ENCODE assay signal across 9 cellular contexts in the genomic region with DNA sequence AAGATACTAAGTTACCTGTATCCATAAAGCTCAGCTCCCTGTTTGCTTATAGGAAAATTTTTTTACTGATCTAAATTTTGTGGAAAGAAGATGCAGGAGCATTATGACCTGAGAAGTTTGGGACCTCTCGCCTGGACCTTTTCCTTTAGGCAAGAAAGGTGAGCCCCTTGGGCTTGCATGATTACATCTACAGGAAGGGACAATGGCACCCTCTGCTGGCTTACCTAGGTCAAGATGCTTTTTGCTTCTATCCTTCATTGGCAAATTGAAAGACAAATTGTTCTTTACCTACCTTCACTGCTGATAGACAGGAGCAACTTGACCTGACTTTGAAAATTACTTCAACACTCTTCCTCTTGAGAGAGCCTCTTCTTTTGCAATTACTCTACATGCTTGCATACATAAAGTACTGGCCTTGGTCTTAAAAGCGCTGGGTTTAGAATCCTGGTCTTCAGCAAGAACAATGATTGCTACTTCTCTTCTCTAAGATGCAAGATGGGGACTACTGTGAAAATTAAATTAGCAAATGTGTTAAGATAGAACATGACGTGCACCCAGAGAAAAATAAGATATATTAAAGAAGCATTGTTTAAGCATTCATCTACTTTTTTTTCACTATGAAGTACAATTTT.
DNase-seq lines count a peak whose midpoint lies in the region; ATAC-seq and TF ChIP-seq lines count a peak whose summit lies in the region.
"Had no signal": no experiment of that assay in that cellular context is flagged by ENCODE, and none has a peak within 500 bp of the region (broad histone marks: within the 10 kb centered on the region; RNA-seq: fewer than 3 reads in every experiment).

No MANE protein-coding gene starts in this region.

- no peak overlapping the region for H3K14ac ChIP-seq in IMR-90 (replicated peaks; ENCODE audit: low read depth, low read length)

- no peak overlapping the region for H2AFZ ChIP-seq in IMR-90 (replicated peaks; ENCODE audit: low read length, poor library complexity)

- H3K27me3 ChIP-seq in IMR-90 (ENCODE audit: control insufficient read depth, insufficient read depth, low read length) = no peaks in the 10 kb centered on the region
- H3K27me3 ChIP-seq in left ventricle myocardium inferior (ENCODE audit: low read depth) = no peaks in the 10 kb centered on the region
- H3K27me3 ChIP-seq in tibial artery = no peaks in the 10 kb centered on the region

- intact Hi-C loops in IMR-90 (cut with micrococcal nuclease) = loop anchor here (1.0 kb wide), 2 partner anchors 46 to 456 kb away; no protein-coding TSS in a partner anchor
- intact Hi-C loops in left ventricle myocardium inferior (cut with micrococcal nuclease) = loop anchor here (10.0 kb wide), 1 partner anchor 462 kb away; no protein-coding TSS in a partner anchor
- intact Hi-C loops in tibial artery (cut with DNase I; ENCODE audit: low total_unique reads) = loop anchor here (10.0 kb wide), 1 partner anchor 462 kb away; no protein-coding TSS in a partner anchor

- no peak overlapping the region for H3K23ac ChIP-seq in IMR-90 (ENCODE audit: low read depth, low read length)

- in situ Hi-C loops in IMR-90 (cut with MboI; ENCODE audit: low sequenced_read_pairs) = loop anchor here (25.0 kb wide), 1 partner anchor 1051 kb away; no protein-coding TSS in a partner anchor

- no peak overlapping the region for H3K56ac ChIP-seq in IMR-90 (ENCODE audit: extremely low read depth, insufficient read depth, low read length)

- H3K27ac ChIP-seq in IMR-90 (ENCODE audit: insufficient read depth, low read length) (no peak overlapping the region), left ventricle myocardium inferior (replicated peaks) (no peak overlapping the region), tibial artery (no peak overlapping the region)

- H2BK15ac ChIP-seq in IMR-90 (ENCODE audit: low read depth, low read length) = no peak overlapping the region

- no peak overlapping the region for H3K4me3 ChIP-seq in IMR-90 (ENCODE audit: insufficient read depth, low read depth, low read length)
- no peak overlapping the region for H3K4me3 ChIP-seq in left ventricle myocardium inferior
- no peak overlapping the region for H3K4me3 ChIP-seq in tibial artery

- TF ChIP-seq CTCF in IMR-90 (conservative IDR thresholded peaks at IDR 0.05; ENCODE audit: low read depth, low read length) (peak; percentile 63), left ventricle myocardium inferior (IDR thresholded peaks at IDR 0.05; ENCODE audit: borderline replicate concordance) (peak; percentile 72), tibial artery (IDR thresholded peaks at IDR 0.05) (peak; percentile 45 to 69)

- no peaks in the 10 kb centered on the region for H4K20me1 ChIP-seq in IMR-90 (ENCODE audit: insufficient read depth, low read length)

- H3K18ac ChIP-seq in IMR-90 (ENCODE audit: low read depth, low read length) = no peak overlapping the region

- H3K4me2 ChIP-seq in IMR-90 (ENCODE audit: low read depth, low read length) = no peak overlapping the region

- POLR2A ChIA-PET in IMR-90 (lab: Charles Lee; ENCODE audit: unreplicated experiment) = no interaction called here

- peak; percentile 55 for TF ChIP-seq RAD21 in IMR-90 (IDR thresholded peaks at IDR 0.05; ENCODE audit: low read length)

- TF ChIP-seq POLR2A in IMR-90 (IDR thresholded peaks at IDR 0.05; ENCODE audit: low read depth, low read length) = no peak

- peaks cover 8% of the 10 kb centered on the region for H3K9me1 ChIP-seq in IMR-90 (ENCODE audit: insufficient read depth, low read length)

- no peak overlapping the region for H3K4ac ChIP-seq in IMR-90 (ENCODE audit: low read depth, low read length)

- ATAC-seq in IMR-90 (ENCODE audit: low read depth) (peak; percentile 68), SK-N-SH treated with all-trans-retinoic acid at 6 μM for 48 hours (peak; percentile 68)

- H2BK5ac ChIP-seq in IMR-90 (ENCODE audit: low read depth, low read length, poor library complexity, severe bottlenecking) = no peak overlapping the region

- DNase-seq in SIG-M5 treated with dmso at 0.1 percent for 504 hours (lab: John Stamatoyannopoulos, UW; ENCODE audit: unreplicated experiment) = peak; percentile 11
- no peak for DNase-seq in SIG-M5 (lab: John Stamatoyannopoulos, UW)
- peak; percentile 49 for DNase-seq in IMR-90
- no peak for DNase-seq in left ventricle myocardium inferior
- no peak for DNase-seq in tibial artery
- no peak for DNase-seq in NCI-H1694 (lab: John Stamatoyannopoulos, UW)
- no peak for DNase-seq in T-helper 9 cell
- DNase-seq: activated naive CD8-positive, alpha-beta T cell treated with anti-CD3 and anti-CD28 coated beads, Interleukin-2, amount 10 ng/mL, durations not matched to agents 7 days and 5 days had no signal

- H4K5ac ChIP-seq in IMR-90 (ENCODE audit: low read depth, low read length) = no peak overlapping the region

- H4K8ac ChIP-seq in IMR-90 (ENCODE audit: low read depth in 2 of 2, low read length in 2 of 2) = no peak overlapping the region

- BruUV-seq in IMR-90 (replicated peaks; lab: Mats Ljungman, UMichigan) = no TSS peak

- no peak overlapping the region for H2BK120ac ChIP-seq in IMR-90 (ENCODE audit: low read depth, low read length)

- no CpG with 5 or more reads among the region's 3 CpGs for WGBS in IMR-90 (ENCODE audit: extremely low coverage in 2 of 2, insufficient read length in 1 of 2), 2 experiments

- no peak overlapping the region for H4K91ac ChIP-seq in IMR-90 (ENCODE audit: insufficient read depth, low read depth, low read length)

- dilution Hi-C loops in IMR-90 (cut with HindIII; ENCODE audit: low sequenced_read_pairs, unreplicated experiment) = no loop called here

- H3K79me1 ChIP-seq in IMR-90 (ENCODE audit: low read depth in 1 of 2, low read length in 2 of 2) = no peaks in the 10 kb centered on the region

- CTCF ChIA-PET in IMR-90 (lab: Yijun Ruan, JAX) = interaction anchor here (0.7 to 1.2 kb wide), 3 partner anchors 24 to 48 kb away, joined by 3 to 8 read pairs (median 5); no protein-coding TSS in a partner anchor

- H3K36me3 ChIP-seq in IMR-90 (ENCODE audit: control insufficient read depth, insufficient read depth, low read length) (no peaks in the 10 kb centered on the region), left ventricle myocardium inferior (no peaks in the 10 kb centered on the region), tibial artery (no peaks in the 10 kb centered on the region)

- H2AK9ac ChIP-seq in IMR-90 (replicated peaks; ENCODE audit: low read depth, low read length, poor library complexity) = no peak overlapping the region

- H3K4me1 ChIP-seq in IMR-90 (ENCODE audit: control insufficient read depth, insufficient read depth, low read length) (peaks cover 2% of the 10 kb centered on the region), left ventricle myocardium inferior (peaks cover 14% of the 10 kb centered on the region), tibial artery (peaks cover 0 to 17% (median 13%) of the 10 kb centered on the region in 4 donors)

- no peak overlapping the region for H2BK20ac ChIP-seq in IMR-90 (ENCODE audit: low read depth, low read length)

- H3K9ac ChIP-seq in IMR-90 (ENCODE audit: low read depth, low read length) = no peak overlapping the region

- H2AK5ac ChIP-seq in IMR-90 (ENCODE audit: low read depth, low read length) = no peak overlapping the region

- H3K9me3 ChIP-seq in IMR-90 (ENCODE audit: control insufficient read depth, insufficient read depth, low read length) = no peaks in the 10 kb centered on the region
- H3K9me3 ChIP-seq in left ventricle myocardium inferior (replicated peaks) = no peaks in the 10 kb centered on the region
- H3K9me3 ChIP-seq in tibial artery = no peaks in the 10 kb centered on the region

TF ChIP-seq in IMR-90, 13 proteins besides CTCF, POLR2A, EP300 and RAD21:
- TF ChIP-seq MAZ (IDR thresholded peaks at IDR 0.05; ENCODE audit: borderline replicate concordance, low read depth, low read length) = no peak
- TF ChIP-seq SMC3 (IDR thresholded peaks at IDR 0.05; ENCODE audit: low read depth, low read length) = peak; percentile 44; the same call in 1 of the 2 replicates
TF ChIP-seq in IMR-90: peak in this region for 1.

TF ChIP-seq in SK-N-SH treated with all-trans-retinoic acid at 6 μM for 48 hours, 23 proteins besides CTCF, POLR2A, EP300 and RAD21:
- TF ChIP-seq, protein P1, sequence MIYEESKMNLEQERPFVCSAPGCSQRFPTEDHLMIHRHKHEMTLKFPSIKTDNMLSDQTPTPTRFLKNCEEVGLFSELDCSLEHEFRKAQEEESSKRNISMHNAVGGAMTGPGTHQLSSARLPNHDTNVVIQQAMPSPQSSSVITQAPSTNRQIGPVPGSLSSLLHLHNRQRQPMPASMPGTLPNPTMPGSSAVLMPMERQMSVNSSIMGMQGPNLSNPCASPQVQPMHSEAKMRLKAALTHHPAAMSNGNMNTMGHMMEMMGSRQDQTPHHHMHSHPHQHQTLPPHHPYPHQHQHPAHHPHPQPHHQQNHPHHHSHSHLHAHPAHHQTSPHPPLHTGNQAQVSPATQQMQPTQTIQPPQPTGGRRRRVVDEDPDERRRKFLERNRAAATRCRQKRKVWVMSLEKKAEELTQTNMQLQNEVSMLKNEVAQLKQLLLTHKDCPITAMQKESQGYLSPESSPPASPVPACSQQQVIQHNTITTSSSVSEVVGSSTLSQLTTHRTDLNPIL (CRISPR knock-in tag; IDR thresholded peaks at IDR 0.05; ENCODE audit: low read depth) = no peak
- TF ChIP-seq GLIS3 (CRISPR knock-in tag; IDR thresholded peaks at IDR 0.05) = no peak
- TF ChIP-seq, protein P2, sequence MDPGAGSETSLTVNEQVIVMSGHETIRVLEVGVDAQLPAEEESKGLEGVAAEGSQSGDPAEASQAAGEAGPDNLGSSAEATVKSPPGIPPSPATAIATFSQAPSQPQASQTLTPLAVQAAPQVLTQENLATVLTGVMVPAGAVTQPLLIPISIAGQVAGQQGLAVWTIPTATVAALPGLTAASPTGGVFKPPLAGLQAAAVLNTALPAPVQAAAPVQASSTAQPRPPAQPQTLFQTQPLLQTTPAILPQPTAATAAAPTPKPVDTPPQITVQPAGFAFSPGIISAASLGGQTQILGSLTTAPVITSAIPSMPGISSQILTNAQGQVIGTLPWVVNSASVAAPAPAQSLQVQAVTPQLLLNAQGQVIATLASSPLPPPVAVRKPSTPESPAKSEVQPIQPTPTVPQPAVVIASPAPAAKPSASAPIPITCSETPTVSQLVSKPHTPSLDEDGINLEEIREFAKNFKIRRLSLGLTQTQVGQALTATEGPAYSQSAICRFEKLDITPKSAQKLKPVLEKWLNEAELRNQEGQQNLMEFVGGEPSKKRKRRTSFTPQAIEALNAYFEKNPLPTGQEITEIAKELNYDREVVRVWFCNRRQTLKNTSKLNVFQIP (CRISPR knock-in tag; IDR thresholded peaks at IDR 0.05; ENCODE audit: borderline replicate concordance, low read depth) = no peak
- no peak for TF ChIP-seq TCF4 (CRISPR knock-in tag; IDR thresholded peaks at IDR 0.05; ENCODE audit: borderline replicate concordance)
- no peak for TF ChIP-seq ZNF8 (CRISPR knock-in tag; IDR thresholded peaks at IDR 0.05)
- no peak for TF ChIP-seq OSR1 (CRISPR knock-in tag; IDR thresholded peaks at IDR 0.05)
- TF ChIP-seq BACH2 (CRISPR knock-in tag; IDR thresholded peaks at IDR 0.05; ENCODE audit: borderline replicate concordance) = no peak
- TF ChIP-seq ZNF70 (CRISPR knock-in tag; IDR thresholded peaks at IDR 0.05) = no peak

Comparison
In these comparisons a context has a peak if more than half of its experiments do, and no peak if none do; other contexts are left out.
1. DNase-seq: peak in SIG-M5 treated with dmso at 0.1 percent for 504 hours (single experiment) and IMR-90 (single experiment); none in SIG-M5 (single experiment), left ventricle myocardium inferior (single experiment), tibial artery (0 of 2), NCI-H1694 (single experiment) and T-helper 9 cell (single experiment).
2. Peak in every context shown above with its lines, with median percentiles within 50 percentile points of each other: CTCF ChIP-seq.